In the genomic region with DNA sequence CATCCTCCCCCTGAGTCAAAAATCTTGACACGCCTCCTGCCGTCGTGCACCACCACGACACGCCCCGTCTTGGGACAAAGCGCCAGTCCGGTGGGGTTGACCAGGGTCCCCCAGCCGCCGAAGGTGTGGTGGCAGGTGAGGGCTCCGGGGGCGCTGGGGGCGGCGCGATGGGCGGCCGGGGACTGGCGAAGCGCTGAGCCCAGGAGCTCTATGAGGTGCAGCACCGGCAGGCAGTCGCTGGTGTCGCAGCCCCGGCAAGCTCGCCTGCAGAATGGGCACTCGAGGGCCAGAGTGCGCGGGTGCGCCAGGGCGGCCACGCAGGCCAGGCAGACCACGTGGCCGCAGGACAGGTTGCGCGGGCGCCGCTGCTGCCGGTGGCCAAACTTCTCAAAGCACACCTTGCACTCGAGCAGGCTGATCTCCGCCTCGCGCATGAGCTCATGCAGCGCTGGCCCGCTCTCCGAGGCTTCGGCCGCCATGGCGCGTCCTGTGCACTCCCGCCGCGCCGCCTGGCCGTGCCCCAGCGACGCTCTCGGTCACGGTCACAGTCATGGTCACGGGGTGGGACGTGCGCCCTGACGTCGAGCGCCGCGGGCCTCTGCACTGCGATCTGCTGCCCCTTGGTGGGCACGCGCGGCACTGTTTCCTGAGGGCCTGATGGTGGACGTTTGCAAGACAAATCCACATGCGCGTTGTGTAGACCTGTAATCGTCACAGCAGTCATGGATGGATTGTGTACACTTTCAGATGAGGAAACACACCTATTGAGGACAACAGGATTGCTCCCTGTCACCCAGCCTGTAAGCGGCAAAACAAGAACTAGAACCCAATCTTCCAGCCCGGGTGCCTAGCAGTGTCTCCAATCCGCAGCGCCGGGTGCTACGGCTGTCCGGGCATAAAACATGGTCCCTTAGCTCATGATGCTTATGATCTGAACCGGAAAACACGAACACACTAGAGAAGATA, we compare ENCODE assay signal across 8 cellular contexts. TPM values are rescaled to one million over a fixed set of nuclear protein-coding genes. Genes with fewer than 3 reads are reported as not detected.
A peak's percentile ranks its signal among the peaks of the same experiment; 100 is the strongest.
DNase-seq lines count a peak whose midpoint lies in the region; ATAC-seq, FAIRE-seq and TF ChIP-seq lines count a peak whose summit lies in the region.

A gene (minus strand): TSS at position 550 of the 966 bp plus-strand sequence. CDS start 71 bp downstream, at position 479.

- DNase-seq in COLO829 (ENCODE audit: low spot score) (peak; percentile 40), HUDEP-2 (lab: John Stamatoyannopoulos, UW; ENCODE audit: unreplicated experiment in 76 of 76) (peak; percentile 28 to 95 (median 91)), cardiac muscle cell (ENCODE audit: low read depth in 1 of 2, low spot score in 1 of 2) (peak; percentile 87 to 93), pancreas (peak; percentile 85 to 96 (median 90))
- peak; percentile 82 for DNase-seq in activated naive CD8-positive, alpha-beta T cell treated with anti-CD3 and anti-CD28 coated beads, Interleukin-2, amount 50 U/mL, for 24 hours

- H3K4me1 ChIP-seq in cardiac muscle cell (ENCODE audit: low read depth) (no peaks in the 10 kb centered on the region), pancreas (no peaks in the 10 kb centered on the region), thymus (ENCODE audit: control insufficient read depth, insufficient read depth, low read length) (peaks cover 10% of the 10 kb centered on the region)

- H3K27me3 ChIP-seq in cardiac muscle cell (peaks cover 5% of the 10 kb centered on the region), pancreas (no peaks in the 10 kb centered on the region), thymus (ENCODE audit: control insufficient read depth, insufficient read depth) (no peaks in the 10 kb centered on the region)

- no peak for FAIRE-seq in pancreas (lab: Jason Lieb, UNC)

- no peaks in the 10 kb centered on the region for H3K36me3 ChIP-seq in cardiac muscle cell
- no peaks in the 10 kb centered on the region for H3K36me3 ChIP-seq in pancreas
- no peaks in the 10 kb centered on the region for H3K36me3 ChIP-seq in thymus (ENCODE audit: control insufficient read depth, insufficient read depth)

- peak within 1 kb of the TSS; percentile 16 for H3K4me3 ChIP-seq in cardiac muscle cell
- peak within 1 kb of the TSS; percentile 33 to 54 (median 52) for H3K4me3 ChIP-seq in pancreas
- peak within 1 kb of the TSS; percentile 68 for H3K4me3 ChIP-seq in thymus (ENCODE audit: low read length)

- peak; percentile 91 for TF ChIP-seq CTCF in cardiac muscle cell (IDR thresholded peaks at IDR 0.05; ENCODE audit: low read depth, low read length)
- TF ChIP-seq CTCF in pancreas (IDR thresholded peaks at IDR 0.05) = peak; percentile 81 to 94 (median 87)

- peaks cover 49% of the 10 kb centered on the region for H3K27me3 Mint-ChIP-seq in activated naive CD8-positive, alpha-beta T cell treated with anti-CD3 and anti-CD28 coated beads, Interleukin-2, amount 50 U/mL, for 24 hours

- no peaks in the 10 kb centered on the region for H3K36me3 Mint-ChIP-seq in activated naive CD8-positive, alpha-beta T cell treated with anti-CD3 and anti-CD28 coated beads, Interleukin-2, amount 50 U/mL, for 24 hours (ENCODE audit: low read depth)

- peak; percentile 99 for ATAC-seq in GM21367 (IDR thresholded peaks at IDR 0.05; ENCODE audit: unreplicated experiment)
- peak; percentile 98 for ATAC-seq in SK-N-SH treated with all-trans-retinoic acid at 6 μM for 48 hours
- ATAC-seq in activated naive CD8-positive, alpha-beta T cell treated with anti-CD3 and anti-CD28 coated beads, Interleukin-2, amount 50 U/mL, for 24 hours = peak; percentile 98
- peak; percentile 98 to 100 (median 100) for ATAC-seq in pancreas

- no peaks in the 10 kb centered on the region for H3K9me3 Mint-ChIP-seq in activated naive CD8-positive, alpha-beta T cell treated with anti-CD3 and anti-CD28 coated beads, Interleukin-2, amount 50 U/mL, for 24 hours

- H3K4me3 Mint-ChIP-seq in activated naive CD8-positive, alpha-beta T cell treated with anti-CD3 and anti-CD28 coated beads, Interleukin-2, amount 50 U/mL, for 24 hours = peak within 1 kb of the TSS; percentile 46

- H3K27ac ChIP-seq in cardiac muscle cell (no peak within 1 kb of the TSS), pancreas (peak within 1 kb of the TSS in 3 of 4 donors; percentile 23 to 57 (median 31)), thymus (ENCODE audit: low read depth) (peak within 1 kb of the TSS; percentile 20)

- H3K9me3 ChIP-seq in cardiac muscle cell (ENCODE audit: low read depth) (no peaks in the 10 kb centered on the region), pancreas (no peaks in the 10 kb centered on the region), thymus (ENCODE audit: control insufficient read depth) (peaks cover 1% of the 10 kb centered on the region)

- WGBS in pancreas, 2 donors = 17 to 18% methylated on average over 82 of the region's 82 CpGs
- WGBS in thymus = 20% methylated on average over 82 of the region's 82 CpGs

- H3K27ac Mint-ChIP-seq in activated naive CD8-positive, alpha-beta T cell treated with anti-CD3 and anti-CD28 coated beads, Interleukin-2, amount 50 U/mL, for 24 hours = no peak within 1 kb of the TSS

- intact Hi-C loops in pancreas (cut with DNase I) = no loop called here

- H3K4me1 Mint-ChIP-seq in activated naive CD8-positive, alpha-beta T cell treated with anti-CD3 and anti-CD28 coated beads, Interleukin-2, amount 50 U/mL, for 24 hours = peaks cover 13% of the 10 kb centered on the region

TF ChIP-seq in SK-N-SH treated with all-trans-retinoic acid at 6 μM for 48 hours, 23 proteins besides CTCF, POLR2A, EP300 and RAD21 (continues in another document):
- no peak for TF ChIP-seq ZFP3 (CRISPR knock-in tag; IDR thresholded peaks at IDR 0.05)
- TF ChIP-seq TOX (CRISPR knock-in tag; IDR thresholded peaks at IDR 0.05; ENCODE audit: borderline replicate concordance) = no peak
- no peak for TF ChIP-seq ZNF565 (CRISPR knock-in tag; conservative IDR thresholded peaks at IDR 0.05; ENCODE audit: low read depth)
- TF ChIP-seq CSDC2 (CRISPR knock-in tag; IDR thresholded peaks at IDR 0.05) = no peak
- TF ChIP-seq, protein P1, sequence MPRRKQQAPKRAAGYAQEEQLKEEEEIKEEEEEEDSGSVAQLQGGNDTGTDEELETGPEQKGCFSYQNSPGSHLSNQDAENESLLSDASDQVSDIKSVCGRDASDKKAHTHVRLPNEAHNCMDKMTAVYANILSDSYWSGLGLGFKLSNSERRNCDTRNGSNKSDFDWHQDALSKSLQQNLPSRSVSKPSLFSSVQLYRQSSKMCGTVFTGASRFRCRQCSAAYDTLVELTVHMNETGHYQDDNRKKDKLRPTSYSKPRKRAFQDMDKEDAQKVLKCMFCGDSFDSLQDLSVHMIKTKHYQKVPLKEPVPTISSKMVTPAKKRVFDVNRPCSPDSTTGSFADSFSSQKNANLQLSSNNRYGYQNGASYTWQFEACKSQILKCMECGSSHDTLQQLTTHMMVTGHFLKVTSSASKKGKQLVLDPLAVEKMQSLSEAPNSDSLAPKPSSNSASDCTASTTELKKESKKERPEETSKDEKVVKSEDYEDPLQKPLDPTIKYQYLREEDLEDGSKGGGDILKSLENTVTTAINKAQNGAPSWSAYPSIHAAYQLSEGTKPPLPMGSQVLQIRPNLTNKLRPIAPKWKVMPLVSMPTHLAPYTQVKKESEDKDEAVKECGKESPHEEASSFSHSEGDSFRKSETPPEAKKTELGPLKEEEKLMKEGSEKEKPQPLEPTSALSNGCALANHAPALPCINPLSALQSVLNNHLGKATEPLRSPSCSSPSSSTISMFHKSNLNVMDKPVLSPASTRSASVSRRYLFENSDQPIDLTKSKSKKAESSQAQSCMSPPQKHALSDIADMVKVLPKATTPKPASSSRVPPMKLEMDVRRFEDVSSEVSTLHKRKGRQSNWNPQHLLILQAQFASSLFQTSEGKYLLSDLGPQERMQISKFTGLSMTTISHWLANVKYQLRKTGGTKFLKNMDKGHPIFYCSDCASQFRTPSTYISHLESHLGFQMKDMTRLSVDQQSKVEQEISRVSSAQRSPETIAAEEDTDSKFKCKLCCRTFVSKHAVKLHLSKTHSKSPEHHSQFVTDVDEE (CRISPR knock-in tag; IDR thresholded peaks at IDR 0.05) = no peak
- no peak for TF ChIP-seq SNAI2 (CRISPR knock-in tag; IDR thresholded peaks at IDR 0.05)
- TF ChIP-seq, protein P2, sequence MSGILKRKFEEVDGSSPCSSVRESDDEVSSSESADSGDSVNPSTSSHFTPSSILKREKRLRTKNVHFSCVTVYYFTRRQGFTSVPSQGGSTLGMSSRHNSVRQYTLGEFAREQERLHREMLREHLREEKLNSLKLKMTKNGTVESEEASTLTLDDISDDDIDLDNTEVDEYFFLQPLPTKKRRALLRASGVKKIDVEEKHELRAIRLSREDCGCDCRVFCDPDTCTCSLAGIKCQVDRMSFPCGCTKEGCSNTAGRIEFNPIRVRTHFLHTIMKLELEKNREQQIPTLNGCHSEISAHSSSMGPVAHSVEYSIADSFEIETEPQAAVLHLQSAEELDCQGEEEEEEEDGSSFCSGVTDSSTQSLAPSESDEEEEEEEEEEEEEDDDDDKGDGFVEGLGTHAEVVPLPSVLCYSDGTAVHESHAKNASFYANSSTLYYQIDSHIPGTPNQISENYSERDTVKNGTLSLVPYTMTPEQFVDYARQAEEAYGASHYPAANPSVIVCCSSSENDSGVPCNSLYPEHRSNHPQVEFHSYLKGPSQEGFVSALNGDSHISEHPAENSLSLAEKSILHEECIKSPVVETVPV (CRISPR knock-in tag; IDR thresholded peaks at IDR 0.05) = no peak
- TF ChIP-seq ISL1 (CRISPR knock-in tag; IDR thresholded peaks at IDR 0.05) = no peak
- no peak for TF ChIP-seq OSR1 (CRISPR knock-in tag; IDR thresholded peaks at IDR 0.05)
- no peak for TF ChIP-seq RARB (CRISPR knock-in tag; IDR thresholded peaks at IDR 0.05)
- TF ChIP-seq BACH2 (CRISPR knock-in tag; IDR thresholded peaks at IDR 0.05; ENCODE audit: borderline replicate concordance) = no peak
- TF ChIP-seq, protein P3, sequence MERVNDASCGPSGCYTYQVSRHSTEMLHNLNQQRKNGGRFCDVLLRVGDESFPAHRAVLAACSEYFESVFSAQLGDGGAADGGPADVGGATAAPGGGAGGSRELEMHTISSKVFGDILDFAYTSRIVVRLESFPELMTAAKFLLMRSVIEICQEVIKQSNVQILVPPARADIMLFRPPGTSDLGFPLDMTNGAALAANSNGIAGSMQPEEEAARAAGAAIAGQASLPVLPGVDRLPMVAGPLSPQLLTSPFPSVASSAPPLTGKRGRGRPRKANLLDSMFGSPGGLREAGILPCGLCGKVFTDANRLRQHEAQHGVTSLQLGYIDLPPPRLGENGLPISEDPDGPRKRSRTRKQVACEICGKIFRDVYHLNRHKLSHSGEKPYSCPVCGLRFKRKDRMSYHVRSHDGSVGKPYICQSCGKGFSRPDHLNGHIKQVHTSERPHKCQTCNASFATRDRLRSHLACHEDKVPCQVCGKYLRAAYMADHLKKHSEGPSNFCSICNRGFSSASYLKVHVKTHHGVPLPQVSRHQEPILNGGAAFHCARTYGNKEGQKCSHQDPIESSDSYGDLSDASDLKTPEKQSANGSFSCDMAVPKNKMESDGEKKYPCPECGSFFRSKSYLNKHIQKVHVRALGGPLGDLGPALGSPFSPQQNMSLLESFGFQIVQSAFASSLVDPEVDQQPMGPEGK (CRISPR knock-in tag; IDR thresholded peaks at IDR 0.05; ENCODE audit: borderline replicate concordance) = no peak
- TF ChIP-seq ZC3H10 (CRISPR knock-in tag; IDR thresholded peaks at IDR 0.05) = no peak

RNA-seq across cellular contexts. Expression of the gene that starts here (rescaled TPM):
- 2.0 and 3.1 TPM in 2 replicates for total RNA-seq in cardiac muscle cell
- 1.3 and 2.2 TPM in 2 replicates for polyA plus RNA-seq in cardiac muscle cell
- total RNA-seq in pancreas = 1 to 10 TPM in 4 of 6 donors, under 1 TPM in 2; 0.93 to 1.3 (median 1.2) TPM
- polyA plus RNA-seq in pancreas = 1 to 10 TPM; 1.0 to 1.8 TPM
- 2.4 TPM for polyA plus RNA-seq in thymus

Comparison
In these comparisons a context has a peak if more than half of its experiments do, and no peak if none do; other contexts are left out.
1. DNase-seq: peak in every context shown above with its lines; median percentile 91 in HUDEP-2; 90 in pancreas; 90 in cardiac muscle cell; 82 in activated naive CD8-positive, alpha-beta T cell treated with anti-CD3 and anti-CD28 coated beads, Interleukin-2, amount 50 U/mL, for 24 hours; 40 in COLO829.
2. H3K4me3 ChIP-seq: peak in every context shown above with its lines; median percentile 68 in thymus; 52 in pancreas; 16 in cardiac muscle cell.